9 cellular contexts compared by ENCODE assay signal in the genomic region with DNA sequence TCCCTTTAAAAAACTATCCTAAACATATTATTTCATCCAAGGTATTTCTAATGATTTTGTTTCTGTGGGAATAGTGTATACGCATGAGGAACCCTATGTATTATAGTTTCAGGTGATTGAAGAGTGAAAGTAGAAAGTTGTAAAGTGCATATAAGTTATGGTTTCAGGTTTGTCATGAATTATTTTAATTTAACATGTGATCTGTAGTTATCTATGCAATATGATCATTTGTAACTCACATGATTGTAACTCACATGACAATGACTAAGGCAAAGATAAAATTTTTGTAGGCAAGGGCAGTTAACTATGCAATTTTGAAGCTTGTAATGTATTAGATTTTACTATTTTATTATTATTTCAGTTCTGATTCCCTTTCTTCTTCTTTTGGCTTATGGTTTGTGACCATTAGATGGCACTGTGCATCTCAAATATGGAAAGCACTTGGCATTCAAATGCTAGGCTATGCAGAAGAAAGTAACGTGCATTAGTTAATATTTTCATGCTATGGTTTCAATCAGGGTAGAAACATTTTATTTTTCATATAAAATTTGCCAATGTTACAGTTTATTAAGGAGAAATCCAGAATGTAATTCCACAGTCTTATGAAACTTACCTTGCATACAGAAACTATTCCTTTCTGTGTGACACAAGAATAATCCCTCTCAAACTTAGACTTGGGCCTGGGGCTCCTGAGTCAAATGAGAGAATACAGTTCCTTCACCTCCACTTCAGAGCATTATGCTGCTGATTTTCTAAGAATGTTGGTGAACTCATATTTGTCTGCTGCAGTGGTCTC. TPM values are rescaled to one million over a fixed set of nuclear protein-coding genes. Genes with fewer than 3 reads are reported as not detected.
DNase-seq lines count a peak whose midpoint lies in the region; ATAC-seq and TF ChIP-seq lines count a peak whose summit lies in the region.
"Had no signal": no experiment of that assay in that cellular context is flagged by ENCODE, and none has a peak within 500 bp of the region (broad histone marks: within the 10 kb centered on the region; RNA-seq: fewer than 3 reads in every experiment).

No MANE protein-coding gene starts in this region.

- no peak overlapping the region for H3K27ac ChIP-seq in CD8-positive, alpha-beta T cell (ENCODE audit: low read depth, low read length)

- CTCF ChIA-PET in CD8-positive, alpha-beta T cell (lab: Charles Lee): interaction anchor here (0.6 to 2.9 kb wide), 21 partner anchors 10 to 541 kb away, joined by 3 to 14 read pairs (median 4); no protein-coding TSS in a partner anchor

- no peak overlapping the region for H3K4me3 Mint-ChIP-seq in CD8-positive, alpha-beta T cell
- H3K4me3 Mint-ChIP-seq: activated B cell treated with CpG ODN at 0.5 μM for 24 hours had no signal

- peak overlapping the region; percentile 78 for H3K27ac Mint-ChIP-seq in CD8-positive, alpha-beta T cell
- H3K27ac Mint-ChIP-seq: activated B cell treated with CpG ODN at 0.5 μM for 24 hours had no signal

- in situ Hi-C loops in GM13977 (cut with MboI; ENCODE audit: low pct_unique_long_range_greater_than_20kb, low sequenced_read_pairs, unreplicated experiment): loop anchor here (25.0 kb wide), 1 partner anchor 540 kb away; no protein-coding TSS in a partner anchor

- H3K36me3 ChIP-seq in CD8-positive, alpha-beta T cell (ENCODE audit: insufficient read depth, low read length): no peaks in the 10 kb centered on the region

- no peaks in the 10 kb centered on the region for H3K9me3 ChIP-seq in CD8-positive, alpha-beta T cell (ENCODE audit: low read length)

- H3K27me3 ChIP-seq in CD8-positive, alpha-beta T cell (ENCODE audit: insufficient read depth, low read length): no peaks in the 10 kb centered on the region

- no peaks in the 10 kb centered on the region for H3K27me3 Mint-ChIP-seq in CD8-positive, alpha-beta T cell (ENCODE audit: low read depth)
- H3K27me3 Mint-ChIP-seq: activated B cell treated with CpG ODN at 0.5 μM for 24 hours had no signal

- H3K4me1 ChIP-seq in CD8-positive, alpha-beta T cell (ENCODE audit: insufficient read depth, low read length): peaks cover 39% of the 10 kb centered on the region

- POLR2A ChIA-PET in CD8-positive, alpha-beta T cell (lab: Charles Lee): interaction anchor here (1.1 to 1.5 kb wide), 2 partner anchors 40 to 164 kb away, joined by 3 to 6 read pairs; no protein-coding TSS in a partner anchor

- H3K4me3 ChIP-seq in CD8-positive, alpha-beta T cell (ENCODE audit: low read depth, low read length): no peak overlapping the region
- no peak overlapping the region for H3K4me3 ChIP-seq in cardiac fibroblast (replicated peaks in 1 of 2; ENCODE audit: low read depth in 2 of 2, low read length in 2 of 2)

- TF ChIP-seq CTCF in CD8-positive, alpha-beta T cell (IDR thresholded peaks at IDR 0.05): peak; percentile 89
- TF ChIP-seq CTCF in GM13977 (IDR thresholded peaks at IDR 0.05; ENCODE audit: extremely low read depth, insufficient read depth, missing control alignments) (peak; percentile 63), cardiac fibroblast (IDR thresholded peaks at IDR 0.05; ENCODE audit: low read depth, low read length) (peak; percentile 74)

- DNase-seq in CD8-positive, alpha-beta T cell: no peak
- DNase-seq in GM13977 (ENCODE audit: low spot score): no peak
- peak; percentile 58 for DNase-seq in NCI-H345 (lab: John Stamatoyannopoulos, UW)
- peak; percentile 71 to 79 for DNase-seq in cardiac fibroblast (ENCODE audit: low read depth in 2 of 2)
- peak; percentile 50 for DNase-seq in medulla oblongata (ENCODE audit: extremely low spot score)
- DNase-seq in retina: no peak
- no peak for DNase-seq in AG08396 (ENCODE audit: low spot score)
- DNase-seq: activated B cell treated with CpG ODN at 0.5 μM for 24 hours had no signal

- H3K36me3 Mint-ChIP-seq in CD8-positive, alpha-beta T cell: peaks cover 11% of the 10 kb centered on the region

- intact Hi-C loops in CD8-positive, alpha-beta T cell (cut with DNase I, micrococcal nuclease): loop anchor here (1.0 to 10.0 kb wide), 8 partner anchors 24 to 540 kb away; a partner anchor contains a TSS

- peaks cover 11% of the 10 kb centered on the region for H3K9me3 Mint-ChIP-seq in CD8-positive, alpha-beta T cell
- H3K9me3 Mint-ChIP-seq: activated B cell treated with CpG ODN at 0.5 μM for 24 hours had no signal

- peaks cover 54% of the 10 kb centered on the region for H3K4me1 Mint-ChIP-seq in CD8-positive, alpha-beta T cell (ENCODE audit: low read depth)
- H3K4me1 Mint-ChIP-seq: activated B cell treated with CpG ODN at 0.5 μM for 24 hours had no signal

- ATAC-seq in CD8-positive, alpha-beta T cell: peak; percentile 73
- no peak for ATAC-seq in GM18907 (IDR thresholded peaks at IDR 0.05; ENCODE audit: unreplicated experiment)

RNA-seq across cellular contexts. Expression of a gene that starts 15.8 kb away (rescaled TPM):
- total RNA-seq in CD8-positive, alpha-beta T cell: 10 to 100 TPM; 11.5 to 12.1 TPM
- total RNA-seq: activated B cell treated with CpG ODN at 0.5 μM for 24 hours had no signal

RNA-seq across cellular contexts. Expression of a gene that starts 24.5 kb away (rescaled TPM):
- 100 to 1,000 TPM; 429 to 433 TPM for total RNA-seq in CD8-positive, alpha-beta T cell

Comparison
In these comparisons a context has a peak if more than half of its experiments do, and no peak if none do; other contexts are left out.
1. DNase-seq: peak in NCI-H345 (single experiment), cardiac fibroblast (2 of 2) and medulla oblongata (single experiment); none in CD8-positive, alpha-beta T cell (0 of 7), GM13977 (single experiment), retina (single experiment) and AG08396 (single experiment).
2. Peak in every context shown above with its lines, with median percentiles within 50 percentile points of each other: CTCF ChIP-seq.